Comparison of ENCODE assay signal across 8 cellular contexts in the genomic region with DNA sequence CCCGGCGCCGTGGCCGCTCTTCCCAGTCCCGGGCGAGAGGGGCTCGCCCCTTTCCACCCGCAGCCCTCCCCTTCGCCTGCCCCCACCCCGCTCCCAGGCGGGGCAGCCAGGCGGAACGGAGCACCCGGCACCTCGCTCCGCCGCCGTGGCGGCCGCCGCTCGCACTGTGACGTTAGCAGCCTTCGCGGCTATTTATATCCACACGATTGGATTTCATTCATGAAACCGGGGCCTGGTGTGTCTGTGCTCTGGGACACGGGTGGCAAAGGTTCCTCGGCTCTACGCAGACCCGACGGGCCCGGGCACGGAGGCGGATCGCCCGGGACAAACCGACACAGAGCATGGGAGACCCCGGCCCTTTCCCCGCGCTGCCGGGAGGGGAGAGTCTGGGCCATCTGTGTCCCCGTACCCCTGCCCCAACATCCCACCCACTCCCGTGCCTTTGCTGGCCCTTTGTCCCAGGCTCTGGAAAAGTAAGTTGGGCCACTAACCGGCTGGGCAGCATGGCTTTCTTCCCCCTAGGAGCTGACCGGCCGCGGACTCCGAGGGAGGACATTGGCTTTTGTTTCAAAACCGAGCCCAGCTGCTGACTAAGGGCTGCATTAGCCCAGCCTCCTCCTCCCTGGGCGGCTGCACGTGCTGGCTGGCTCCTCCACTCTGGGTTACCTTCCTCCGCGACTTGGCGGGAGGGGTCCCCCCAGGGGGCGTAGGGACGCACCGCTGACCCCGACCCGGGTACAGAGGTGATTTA. TPM values are rescaled to one million over a fixed set of nuclear protein-coding genes. Genes with fewer than 3 reads are reported as not detected.
DNase-seq lines count a peak whose midpoint lies in the region; ATAC-seq and TF ChIP-seq lines count a peak whose summit lies in the region.

A gene with protein sequence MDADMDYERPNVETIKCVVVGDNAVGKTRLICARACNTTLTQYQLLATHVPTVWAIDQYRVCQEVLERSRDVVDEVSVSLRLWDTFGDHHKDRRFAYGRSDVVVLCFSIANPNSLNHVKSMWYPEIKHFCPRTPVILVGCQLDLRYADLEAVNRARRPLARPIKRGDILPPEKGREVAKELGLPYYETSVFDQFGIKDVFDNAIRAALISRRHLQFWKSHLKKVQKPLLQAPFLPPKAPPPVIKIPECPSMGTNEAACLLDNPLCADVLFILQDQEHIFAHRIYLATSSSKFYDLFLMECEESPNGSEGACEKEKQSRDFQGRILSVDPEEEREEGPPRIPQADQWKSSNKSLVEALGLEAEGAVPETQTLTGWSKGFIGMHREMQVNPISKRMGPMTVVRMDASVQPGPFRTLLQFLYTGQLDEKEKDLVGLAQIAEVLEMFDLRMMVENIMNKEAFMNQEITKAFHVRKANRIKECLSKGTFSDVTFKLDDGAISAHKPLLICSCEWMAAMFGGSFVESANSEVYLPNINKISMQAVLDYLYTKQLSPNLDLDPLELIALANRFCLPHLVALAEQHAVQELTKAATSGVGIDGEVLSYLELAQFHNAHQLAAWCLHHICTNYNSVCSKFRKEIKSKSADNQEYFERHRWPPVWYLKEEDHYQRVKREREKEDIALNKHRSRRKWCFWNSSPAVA (minus strand): TSS at position 27 of the 751 bp plus-strand sequence. CDS start 32,643 bp downstream, outside the sequence.

- H3K36me3 ChIP-seq in mucosa of stomach (ENCODE audit: control insufficient read depth, insufficient read depth, low read length): no peaks in the 10 kb centered on the region
- H3K36me3 ChIP-seq in upper lobe of left lung: no peaks in the 10 kb centered on the region

- ATAC-seq in HG02885 (IDR thresholded peaks at IDR 0.05; ENCODE audit: poor library complexity, unreplicated experiment) (peak; percentile 60), upper lobe of left lung (ENCODE audit: low FRiP score in 2 of 2) (peak; percentile 90 to 94)
- ATAC-seq in activated T-helper 17 cell treated with anti-CD3 and anti-CD28 coated beads, Interleukin-2, amount 50 U/mL, for 72 hours (replicated peaks): peak; percentile 55

- peaks cover 3% of the 10 kb centered on the region for H3K9me3 Mint-ChIP-seq in activated T-helper 17 cell treated with anti-CD3 and anti-CD28 coated beads, Interleukin-2, amount 50 U/mL, for 72 hours

- peaks cover 55% of the 10 kb centered on the region for H3K27me3 Mint-ChIP-seq in activated T-helper 17 cell treated with anti-CD3 and anti-CD28 coated beads, Interleukin-2, amount 50 U/mL, for 72 hours

- peaks cover 6% of the 10 kb centered on the region for H3K4me1 Mint-ChIP-seq in activated T-helper 17 cell treated with anti-CD3 and anti-CD28 coated beads, Interleukin-2, amount 50 U/mL, for 72 hours

- H3K4me3 ChIP-seq in fibroblast of pulmonary artery (replicated peaks; ENCODE audit: low read depth, low read length) (peak within 1 kb of the TSS; percentile 72), mucosa of stomach (ENCODE audit: low read length) (peak within 1 kb of the TSS; percentile 80), upper lobe of left lung (peak within 1 kb of the TSS; percentile 54 to 89 (median 68))

- H3K27me3 ChIP-seq in mucosa of stomach (ENCODE audit: control insufficient read depth, insufficient read depth, low read length) (no peaks in the 10 kb centered on the region), upper lobe of left lung (peaks cover 0 to 7% (median 0%) of the 10 kb centered on the region in 4 donors)

- H3K27ac Mint-ChIP-seq in activated T-helper 17 cell treated with anti-CD3 and anti-CD28 coated beads, Interleukin-2, amount 50 U/mL, for 72 hours: no peak within 1 kb of the TSS

- TF ChIP-seq EP300 in upper lobe of left lung (IDR thresholded peaks at IDR 0.05): peak in 2 of 4 donors; percentile 17 to 34

- no peaks in the 10 kb centered on the region for H3K36me3 Mint-ChIP-seq in activated T-helper 17 cell treated with anti-CD3 and anti-CD28 coated beads, Interleukin-2, amount 50 U/mL, for 72 hours (ENCODE audit: low read depth)

- peak; percentile 32 for DNase-seq in 8988T
- DNase-seq in GM03348 (ENCODE audit: low spot score): peak; percentile 92
- peak; percentile 7 for DNase-seq in NCI-H2196 treated with DMSO at 0.1 percent for 48 hours (lab: John Stamatoyannopoulos, UW; ENCODE audit: unreplicated experiment)
- peak; percentile 82 for DNase-seq in fibroblast of pulmonary artery (ENCODE audit: low read depth)
- DNase-seq in upper lobe of left lung: peak; percentile 80 to 95

- peak within 1 kb of the TSS; percentile 98 for H3K9ac ChIP-seq in mucosa of stomach (ENCODE audit: low read length)

- H3K9me3 ChIP-seq in mucosa of stomach (ENCODE audit: control insufficient read depth, low read length) (no peaks in the 10 kb centered on the region), upper lobe of left lung (no peaks in the 10 kb centered on the region)

- peak within 1 kb of the TSS; percentile 65 for H3K4me3 Mint-ChIP-seq in activated T-helper 17 cell treated with anti-CD3 and anti-CD28 coated beads, Interleukin-2, amount 50 U/mL, for 72 hours

- 1% methylated on average over 60 of the region's 60 CpGs; no CpG with 5 or more reads in 1 of the 2 donors for WGBS in upper lobe of left lung, 2 donors

- peaks cover 15% of the 10 kb centered on the region for H3K4me1 ChIP-seq in mucosa of stomach (ENCODE audit: control insufficient read depth, insufficient read depth, low read length)
- H3K4me1 ChIP-seq in upper lobe of left lung: peaks cover 13 to 29% (median 23%) of the 10 kb centered on the region in 4 donors

- TF ChIP-seq CTCF in fibroblast of pulmonary artery (IDR thresholded peaks at IDR 0.05; ENCODE audit: low read length, missing control alignments) (no peak), upper lobe of left lung (IDR thresholded peaks at IDR 0.05) (no peak)

- TF ChIP-seq POLR2A in upper lobe of left lung (IDR thresholded peaks at IDR 0.05): peak in 3 of 4 donors; percentile 50 to 86 (median 79)

- peak within 1 kb of the TSS; percentile 96 to 98 (median 96) for H3K27ac ChIP-seq in upper lobe of left lung

RNA-seq across cellular contexts. Expression of the gene that starts here (rescaled TPM):
- under 1 TPM in 1 of 2 donors, not detected in 1; 0.56 TPM for total RNA-seq in activated T-helper 17 cell treated with anti-CD3 and anti-CD28 coated beads, Interleukin-2, amount 50 U/mL, for 72 hours
- total RNA-seq in upper lobe of left lung: 10 to 100 TPM; 10.4 to 28.3 (median 13.7) TPM

Comparison
In these comparisons a context has a peak if more than half of its experiments do, and no peak if none do; other contexts are left out.
1. Peak in every context shown above with its lines: DNase-seq, ATAC-seq, H3K4me3 ChIP-seq and H3K27ac ChIP-seq.
2. RNA of the gene that starts here (total RNA-seq): 10.4 to 28.3 TPM in upper lobe of left lung; 0.56 TPM in activated T-helper 17 cell treated with anti-CD3 and anti-CD28 coated beads, Interleukin-2, amount 50 U/mL, for 72 hours; every median in the first group is over 4 times any median in the second.
3. Peak in ATAC-seq in activated T-helper 17 cell treated with anti-CD3 and anti-CD28 coated beads, Interleukin-2, amount 50 U/mL, for 72 hours; RNA of the gene not detected or under 1 TPM.
4. DNase-seq: peak in every context shown above with its lines; median percentile 92 in GM03348; 88 in upper lobe of left lung; 82 in fibroblast of pulmonary artery; 32 in 8988T; 7 in NCI-H2196 treated with DMSO at 0.1 percent for 48 hours.